22 cellular contexts compared by ENCODE assay signal in the genomic region with DNA sequence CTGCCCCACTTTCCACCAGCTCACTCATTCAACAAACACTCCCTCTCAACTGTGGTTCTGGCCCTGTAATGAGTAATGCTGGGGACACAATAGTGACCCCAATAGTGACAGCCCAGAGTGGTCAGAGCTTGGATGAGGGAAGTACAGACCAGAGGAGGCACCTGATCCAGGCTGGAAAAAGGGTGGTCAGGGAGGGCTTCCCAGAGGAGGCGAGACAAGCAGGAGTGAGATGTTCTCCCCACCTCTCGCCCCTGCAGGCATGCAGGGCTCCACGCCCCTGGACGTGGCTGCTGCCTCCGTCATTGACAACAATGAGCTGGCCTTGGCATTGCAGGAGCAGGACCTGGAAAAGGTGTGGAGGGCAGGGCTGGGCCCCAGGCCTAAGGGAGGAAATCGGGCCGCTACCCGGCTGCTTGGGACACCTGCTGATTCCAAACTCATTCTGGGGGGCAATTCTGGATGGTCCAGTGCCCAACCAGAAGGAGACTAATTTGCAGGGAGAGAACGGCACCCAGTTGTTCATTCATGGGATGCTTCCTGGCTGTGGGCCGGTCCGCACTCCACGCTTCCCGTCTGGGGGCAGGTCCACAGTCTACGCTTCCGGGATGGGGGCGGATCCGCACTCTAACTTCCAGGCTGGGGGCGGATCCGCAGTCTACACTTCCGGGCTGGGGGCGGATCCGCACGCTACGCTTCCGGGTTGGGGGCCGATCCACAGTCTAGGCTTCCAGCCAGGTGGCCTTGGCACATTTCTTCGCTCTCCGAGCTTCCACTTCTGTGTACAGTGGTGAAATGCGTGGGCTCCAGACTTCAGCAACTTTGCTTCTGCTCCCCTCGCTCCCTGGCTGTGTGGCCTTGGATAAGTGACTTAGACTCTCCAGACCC.
"Had no signal": no experiment of that assay in that cellular context is flagged by ENCODE, and none has a peak within 500 bp of the region (broad histone marks: within the 10 kb centered on the region; RNA-seq: fewer than 3 reads in every experiment).

No MANE protein-coding gene starts in this region.

- H3K4me3 ChIP-seq: body of pancreas, esophagus squamous epithelium, lung had no signal

- H3K27ac ChIP-seq: body of pancreas, esophagus squamous epithelium, WERI-Rb-1 had no signal

- H3K36me3 ChIP-seq: esophagus squamous epithelium, WERI-Rb-1 had no signal

- ATAC-seq: activated CD8-positive, alpha-beta T cell treated with anti-CD3 and anti-CD28 coated beads, Interleukin-2, amount 10 ng/mL, durations not matched to agents 7 days and 5 days; body of pancreas; stimulated activated naive CD8-positive, alpha-beta T cell treated with anti-CD3 and anti-CD28 coated beads, Interleukin-15, Interleukin-2, amounts not matched to agents 100 U/mL and 50 U/mL, for 24 hours had no signal

- H3K27ac Mint-ChIP-seq: activated CD4-positive, alpha-beta T cell treated with anti-CD3 and anti-CD28 coated beads, Interleukin-2, amount 10 ng/mL, durations not matched to agents 24 days and 14 days; activated CD8-positive, alpha-beta T cell treated with anti-CD3 and anti-CD28 coated beads, Interleukin-2, amount 10 ng/mL, durations not matched to agents 7 days and 5 days; naive B cell had no signal

- H3K9me3 Mint-ChIP-seq: activated CD4-positive, alpha-beta T cell treated with anti-CD3 and anti-CD28 coated beads, Interleukin-2, amount 10 ng/mL, durations not matched to agents 24 days and 14 days; activated naive CD4-positive, alpha-beta T cell treated with anti-CD3 and anti-CD28 coated beads, Interleukin-2, amount 50 U/mL, for 24 hours had no signal

- H3K4me1 ChIP-seq: body of pancreas, esophagus squamous epithelium had no signal

- H3K36me3 Mint-ChIP-seq: activated naive CD4-positive, alpha-beta T cell treated with anti-CD3 and anti-CD28 coated beads, Interleukin-2, amount 50 U/mL, for 24 hours; naive B cell had no signal

- H3K4me3 Mint-ChIP-seq: activated CD4-positive, alpha-beta T cell treated with anti-CD3 and anti-CD28 coated beads, Interleukin-2, amount 10 ng/mL, durations not matched to agents 24 days and 14 days; activated CD8-positive, alpha-beta T cell treated with anti-CD3 and anti-CD28 coated beads, Interleukin-2, amount 10 ng/mL, durations not matched to agents 7 days and 5 days; activated naive CD4-positive, alpha-beta T cell treated with anti-CD3 and anti-CD28 coated beads, Interleukin-2, amount 50 U/mL, for 24 hours; naive B cell had no signal

- DNase-seq: activated CD4-positive, alpha-beta T cell treated with anti-CD3 and anti-CD28 coated beads, Interleukin-2, amount 10 ng/mL, durations not matched to agents 24 days and 14 days; activated CD8-positive, alpha-beta memory T cell treated with anti-CD3 and anti-CD28 coated beads, Interleukin-2, amount 50 U/mL, for 4 hours; activated CD8-positive, alpha-beta T cell treated with anti-CD3 and anti-CD28 coated beads, Interleukin-2, amount 10 ng/mL, durations not matched to agents 7 days and 5 days; activated effector memory CD4-positive, alpha-beta T cell treated with anti-CD3 and anti-CD28 coated beads, Interleukin-2, amount 50 U/mL, for 16 hours; activated T-cell treated with anti-CD3 and anti-CD28 coated beads, Interleukin-2, amount 50 U/mL, for 48 hours; amygdala; body of pancreas; central memory CD4-positive, alpha-beta T cell; cortex of kidney; effector CD4-positive, alpha-beta T cell; esophagus squamous epithelium; foreskin fibroblast; glutamatergic neuron; midbrain; naive B cell; retina; small intestine; stimulated activated naive CD8-positive, alpha-beta T cell treated with anti-CD3 and anti-CD28 coated beads, Interleukin-15, Interleukin-2, amounts not matched to agents 100 U/mL and 50 U/mL, for 24 hours; trophoblast cell; WERI-Rb-1 had no signal

- H3K9me3 ChIP-seq: body of pancreas, esophagus squamous epithelium had no signal

- H3K4me1 Mint-ChIP-seq: activated CD4-positive, alpha-beta T cell treated with anti-CD3 and anti-CD28 coated beads, Interleukin-2, amount 10 ng/mL, durations not matched to agents 24 days and 14 days; activated naive CD4-positive, alpha-beta T cell treated with anti-CD3 and anti-CD28 coated beads, Interleukin-2, amount 50 U/mL, for 24 hours had no signal

- H3K27me3 ChIP-seq: body of pancreas had no signal
